ENCODE assay signal across 8 cellular contexts in genomic region chr12:27970981-27971489, GRCh38. TPM values are rescaled to one million over a fixed set of nuclear protein-coding genes. Genes with fewer than 3 reads are reported as not detected.
DNase-seq lines count a peak whose midpoint lies in the region; ATAC-seq and TF ChIP-seq lines count a peak whose summit lies in the region.

No MANE protein-coding gene starts in this region.

- peak overlapping the region; percentile 54 to 62 (median 58) for H3K4me3 Mint-ChIP-seq in T-cell
- peak overlapping the region; percentile 82 to 93 (median 91) for H3K4me3 Mint-ChIP-seq in nephron

- CTCF ChIA-PET in T-cell (lab: Charles Lee) = no interaction called here

- H3K9me3 Mint-ChIP-seq in T-cell (no peaks in the 10 kb centered on the region), nephron (no peaks in the 10 kb centered on the region)

- H3K27ac Mint-ChIP-seq in T-cell = no peak overlapping the region
- peak overlapping the region; percentile 34 to 81 (median 42) for H3K27ac Mint-ChIP-seq in nephron

- H3K36me3 Mint-ChIP-seq in T-cell (no peaks in the 10 kb centered on the region), nephron (ENCODE audit: low read depth) (no peaks in the 10 kb centered on the region)

- H3K4me1 Mint-ChIP-seq in T-cell (peaks cover 14 to 33% (median 31%) of the 10 kb centered on the region in 3 donors), nephron (peaks cover 50% of the 10 kb centered on the region)

- ATAC-seq in T-cell (replicated peaks in 1 of 4) (no peak), esophagus mucosa (no peak), GM18517 (IDR thresholded peaks at IDR 0.05; ENCODE audit: unreplicated experiment) (no peak)

- H3K27me3 Mint-ChIP-seq in T-cell (peaks cover 65 to 80% of the 10 kb centered on the region in 2 donors), nephron (ENCODE audit: low read depth) (peaks cover 96% of the 10 kb centered on the region)

- DNase-seq in AG10803 (ENCODE audit: low read depth) = no peak
- no peak for DNase-seq in T-cell
- peak; percentile 51 for DNase-seq in fibroblast of peridontal ligament (ENCODE audit: extremely low read depth)
- no peak for DNase-seq in RPMI8226
- DNase-seq in NCI-H524 treated with DMSO at 0.1 percent for 48 hours (lab: John Stamatoyannopoulos, UW) = no peak

- POLR2A ChIA-PET in T-cell (lab: Charles Lee) = no interaction called here

- TF ChIP-seq CTCF in AG10803 (conservative IDR thresholded peaks at IDR 0.05; ENCODE audit: low read length) (no peak), nephron (IDR thresholded peaks at IDR 0.05; ENCODE audit: unreplicated experiment in 3 of 3) (no peak)

- peak overlapping the region; percentile 68 for H3K4me3 ChIP-seq in AG10803 (ENCODE audit: low read length)

RNA-seq across cellular contexts. Expression of gene PTHLH, which starts 1.5 kb away (rescaled TPM):
- total RNA-seq in T-cell = not detected
- total RNA-seq in esophagus mucosa = 19.0 TPM

Comparison
In these comparisons a context has a peak if more than half of its experiments do, and no peak if none do; other contexts are left out.
1. H3K27ac Mint-ChIP-seq: peak in nephron (3 of 3); none in T-cell (0 of 2).
2. RNA of gene PTHLH, which starts 1.5 kb away (total RNA-seq): 19.0 TPM in esophagus mucosa (single experiment); not detected in T-cell; every median in the first group is over 10 times any median in the second.